1 cellular context compared by ENCODE assay signal in the genomic region with DNA sequence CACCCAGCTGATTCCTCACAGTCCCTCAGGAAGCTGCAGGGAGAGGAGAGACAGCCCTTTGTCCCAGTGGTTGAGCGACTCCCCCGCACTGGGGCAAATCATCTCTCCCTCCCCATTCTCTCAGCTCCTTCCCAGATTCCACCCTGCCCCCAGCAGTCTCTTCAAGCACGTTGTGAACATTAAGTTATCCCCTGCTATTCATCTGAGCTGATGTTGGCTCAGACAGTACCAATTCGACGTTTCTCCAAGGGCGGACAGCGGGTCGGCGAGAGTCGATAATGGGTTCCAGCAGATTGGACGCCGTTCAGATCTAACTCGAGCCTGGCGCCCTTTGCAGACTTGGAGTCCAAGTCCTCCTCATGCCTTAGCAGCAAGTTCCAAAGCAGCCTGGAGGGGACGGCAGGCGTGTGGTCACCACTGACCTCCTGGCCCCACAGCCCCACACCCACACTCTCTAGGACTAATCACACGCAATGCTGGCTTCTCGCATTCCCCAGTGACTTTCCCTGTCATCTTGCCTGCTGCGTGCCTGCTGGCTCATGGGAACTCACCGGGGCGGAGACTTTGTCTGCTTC.
TF ChIP-seq lines count a peak whose summit lies in the region.

No MANE protein-coding gene starts in this region.

TF ChIP-seq in SK-N-SH treated with all-trans-retinoic acid at 6 μM for 48 hours, 23 proteins besides CTCF, POLR2A, EP300 and RAD21 (continued from another document):
- TF ChIP-seq, protein P1, sequence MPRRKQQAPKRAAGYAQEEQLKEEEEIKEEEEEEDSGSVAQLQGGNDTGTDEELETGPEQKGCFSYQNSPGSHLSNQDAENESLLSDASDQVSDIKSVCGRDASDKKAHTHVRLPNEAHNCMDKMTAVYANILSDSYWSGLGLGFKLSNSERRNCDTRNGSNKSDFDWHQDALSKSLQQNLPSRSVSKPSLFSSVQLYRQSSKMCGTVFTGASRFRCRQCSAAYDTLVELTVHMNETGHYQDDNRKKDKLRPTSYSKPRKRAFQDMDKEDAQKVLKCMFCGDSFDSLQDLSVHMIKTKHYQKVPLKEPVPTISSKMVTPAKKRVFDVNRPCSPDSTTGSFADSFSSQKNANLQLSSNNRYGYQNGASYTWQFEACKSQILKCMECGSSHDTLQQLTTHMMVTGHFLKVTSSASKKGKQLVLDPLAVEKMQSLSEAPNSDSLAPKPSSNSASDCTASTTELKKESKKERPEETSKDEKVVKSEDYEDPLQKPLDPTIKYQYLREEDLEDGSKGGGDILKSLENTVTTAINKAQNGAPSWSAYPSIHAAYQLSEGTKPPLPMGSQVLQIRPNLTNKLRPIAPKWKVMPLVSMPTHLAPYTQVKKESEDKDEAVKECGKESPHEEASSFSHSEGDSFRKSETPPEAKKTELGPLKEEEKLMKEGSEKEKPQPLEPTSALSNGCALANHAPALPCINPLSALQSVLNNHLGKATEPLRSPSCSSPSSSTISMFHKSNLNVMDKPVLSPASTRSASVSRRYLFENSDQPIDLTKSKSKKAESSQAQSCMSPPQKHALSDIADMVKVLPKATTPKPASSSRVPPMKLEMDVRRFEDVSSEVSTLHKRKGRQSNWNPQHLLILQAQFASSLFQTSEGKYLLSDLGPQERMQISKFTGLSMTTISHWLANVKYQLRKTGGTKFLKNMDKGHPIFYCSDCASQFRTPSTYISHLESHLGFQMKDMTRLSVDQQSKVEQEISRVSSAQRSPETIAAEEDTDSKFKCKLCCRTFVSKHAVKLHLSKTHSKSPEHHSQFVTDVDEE (CRISPR knock-in tag; IDR thresholded peaks at IDR 0.05), result no peak
- TF ChIP-seq TOX (CRISPR knock-in tag; IDR thresholded peaks at IDR 0.05; ENCODE audit: borderline replicate concordance), result no peak
- TF ChIP-seq, protein P2, sequence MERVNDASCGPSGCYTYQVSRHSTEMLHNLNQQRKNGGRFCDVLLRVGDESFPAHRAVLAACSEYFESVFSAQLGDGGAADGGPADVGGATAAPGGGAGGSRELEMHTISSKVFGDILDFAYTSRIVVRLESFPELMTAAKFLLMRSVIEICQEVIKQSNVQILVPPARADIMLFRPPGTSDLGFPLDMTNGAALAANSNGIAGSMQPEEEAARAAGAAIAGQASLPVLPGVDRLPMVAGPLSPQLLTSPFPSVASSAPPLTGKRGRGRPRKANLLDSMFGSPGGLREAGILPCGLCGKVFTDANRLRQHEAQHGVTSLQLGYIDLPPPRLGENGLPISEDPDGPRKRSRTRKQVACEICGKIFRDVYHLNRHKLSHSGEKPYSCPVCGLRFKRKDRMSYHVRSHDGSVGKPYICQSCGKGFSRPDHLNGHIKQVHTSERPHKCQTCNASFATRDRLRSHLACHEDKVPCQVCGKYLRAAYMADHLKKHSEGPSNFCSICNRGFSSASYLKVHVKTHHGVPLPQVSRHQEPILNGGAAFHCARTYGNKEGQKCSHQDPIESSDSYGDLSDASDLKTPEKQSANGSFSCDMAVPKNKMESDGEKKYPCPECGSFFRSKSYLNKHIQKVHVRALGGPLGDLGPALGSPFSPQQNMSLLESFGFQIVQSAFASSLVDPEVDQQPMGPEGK (CRISPR knock-in tag; IDR thresholded peaks at IDR 0.05; ENCODE audit: borderline replicate concordance), result no peak
- no peak for TF ChIP-seq TCF4 (CRISPR knock-in tag; IDR thresholded peaks at IDR 0.05; ENCODE audit: borderline replicate concordance)
- no peak for TF ChIP-seq BACH2 (CRISPR knock-in tag; IDR thresholded peaks at IDR 0.05; ENCODE audit: borderline replicate concordance)
- no peak for TF ChIP-seq GLIS3 (CRISPR knock-in tag; IDR thresholded peaks at IDR 0.05)
- no peak for TF ChIP-seq OSR1 (CRISPR knock-in tag; IDR thresholded peaks at IDR 0.05)
- no peak for TF ChIP-seq ESRRG (CRISPR knock-in tag; IDR thresholded peaks at IDR 0.05)
- no peak for TF ChIP-seq ZNF565 (CRISPR knock-in tag; conservative IDR thresholded peaks at IDR 0.05; ENCODE audit: low read depth)
- no peak for TF ChIP-seq SNAI2 (CRISPR knock-in tag; IDR thresholded peaks at IDR 0.05)
